In genomic region chr1:30719406-30720270, GRCh38 we compare ENCODE assay signal across 1 cellular context.
TF ChIP-seq lines count a peak whose summit lies in the region.

No MANE protein-coding gene starts in this region.

TF ChIP-seq in IMR-90, 13 proteins besides CTCF, POLR2A, EP300 and RAD21:
- no peak for TF ChIP-seq BHLHE40 (IDR thresholded peaks at IDR 0.05; ENCODE audit: low read depth, low read length)
- TF ChIP-seq MXI1 (IDR thresholded peaks at IDR 0.05; ENCODE audit: borderline replicate concordance, low read depth, low read length) = no peak
- TF ChIP-seq CEBPB (IDR thresholded peaks at IDR 0.05; ENCODE audit: low read depth, low read length) = no peak
- TF ChIP-seq RCOR1 (IDR thresholded peaks at IDR 0.05; ENCODE audit: insufficient replicate concordance, low read length) = no peak
- TF ChIP-seq MAFK (IDR thresholded peaks at IDR 0.05; ENCODE audit: low read depth, low read length) = no peak
